In the genomic region with DNA sequence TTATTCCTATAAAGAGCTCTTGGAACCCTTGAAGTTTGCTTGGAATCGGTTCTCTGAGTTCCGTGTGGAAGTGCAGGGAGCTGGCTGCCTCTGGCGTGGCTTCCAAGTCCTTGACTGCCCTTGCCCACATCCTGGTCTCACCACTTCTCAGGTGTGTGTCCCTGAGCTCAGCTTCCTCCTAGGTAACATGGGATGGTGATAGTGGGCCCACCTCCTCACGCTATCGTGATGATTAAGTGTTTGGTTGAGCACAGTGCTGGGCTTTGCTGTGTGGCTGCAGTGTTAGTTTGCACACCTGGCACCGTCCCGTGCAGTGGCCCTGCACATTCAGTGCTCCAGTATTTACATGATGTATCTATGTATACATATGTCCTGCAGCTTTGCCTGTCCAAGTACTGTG, we compare ENCODE assay signal across 18 cellular contexts.
A peak's percentile ranks its signal among the peaks of the same experiment; 100 is the strongest.
DNase-seq lines count a peak whose midpoint lies in the region; ATAC-seq and TF ChIP-seq lines count a peak whose summit lies in the region.
"Had no signal": no experiment of that assay in that cellular context is flagged by ENCODE, and none has a peak within 500 bp of the region (broad histone marks: within the 10 kb centered on the region; RNA-seq: fewer than 3 reads in every experiment).

No MANE protein-coding gene starts in this region.

- intact Hi-C loops in right cardiac atrium (cut with DNase I): no loop called here
- intact Hi-C loops in Right ventricle myocardium superior (cut with DNase I): loop anchor here (2.0 kb wide), 1 partner anchor 32 kb away; no protein-coding TSS in a partner anchor

- no peak for ATAC-seq in right cardiac atrium
- no peak for ATAC-seq in Right ventricle myocardium superior (ENCODE audit: poor library complexity)
- no peak for ATAC-seq in GM18498 (IDR thresholded peaks at IDR 0.05; ENCODE audit: unreplicated experiment)
- ATAC-seq: gastrocnemius medialis, left ventricle myocardium superior had no signal

- H4K8ac ChIP-seq in trophoblast cell (ENCODE audit: low read depth, low read length): peak overlapping the region; percentile 79

- DNase-seq in right cardiac atrium (no peak), Right ventricle myocardium superior (no peak), epithelial cell of prostate (ENCODE audit: low read depth, low spot score) (no peak), trophoblast cell (no peak), 8988T (no peak), type B pancreatic cell (ENCODE audit: extremely low spot score, unreplicated experiment) (no peak)
- DNase-seq in central memory CD4-positive, alpha-beta T cell: no peak
- DNase-seq: activated CD4-positive, alpha-beta T cell treated with anti-CD3 and anti-CD28 coated beads, Interleukin-2, amount 50 U/mL, for 48 hours; activated naive CD4-positive, alpha-beta T cell treated with Interleukin-2 at 50 U/mL for 16 hours; CD4-positive, alpha-beta T cell; gastrocnemius medialis; left ventricle myocardium superior; NCI-H187 treated with DMSO at 0.1 percent for 48 hours; NCI-H526; SHP77 treated with DMSO at 0.1 percent for 48 hours; stimulated activated CD4-positive, alpha-beta T cell treated with anti-CD3 and anti-CD28 coated beads, Interleukin-2, amount 100 ng/mL, for 48 hours had no signal

- no peak overlapping the region for H3K9ac ChIP-seq in trophoblast cell (ENCODE audit: low read length)

- H3K4ac ChIP-seq in trophoblast cell (ENCODE audit: low read depth, low read length): peak overlapping the region; percentile 95

- H3K23ac ChIP-seq in trophoblast cell (ENCODE audit: low read length): no peak overlapping the region

- no peak overlapping the region for H3K4me3 ChIP-seq in right cardiac atrium (ENCODE audit: low read length)
- no peak overlapping the region for H3K4me3 ChIP-seq in trophoblast cell (ENCODE audit: low read depth, low read length)
- H3K4me3 ChIP-seq: gastrocnemius medialis had no signal

- H3K27me3 Mint-ChIP-seq in type B pancreatic cell: no peaks in the 10 kb centered on the region
- H3K27me3 Mint-ChIP-seq: CD4-positive, alpha-beta T cell had no signal

- no peaks in the 10 kb centered on the region for H3K9me3 ChIP-seq in right cardiac atrium (ENCODE audit: control insufficient read depth, low read length)
- H3K9me3 ChIP-seq in trophoblast cell (ENCODE audit: insufficient read depth, low read depth, low read length): no peaks in the 10 kb centered on the region
- H3K9me3 ChIP-seq: gastrocnemius medialis had no signal

- H3K27me3 ChIP-seq in right cardiac atrium (ENCODE audit: control insufficient read depth, insufficient read depth) (no peaks in the 10 kb centered on the region), trophoblast cell (ENCODE audit: insufficient read depth, low read length) (no peaks in the 10 kb centered on the region)
- H3K27me3 ChIP-seq: gastrocnemius medialis had no signal

- peak overlapping the region; percentile 73 for H3K14ac ChIP-seq in trophoblast cell (ENCODE audit: low read length)

- H2AFZ ChIP-seq in trophoblast cell (ENCODE audit: insufficient read depth, low read length, poor library complexity): no peak overlapping the region

- no peaks in the 10 kb centered on the region for H3K36me3 Mint-ChIP-seq in type B pancreatic cell
- H3K36me3 Mint-ChIP-seq: IgD-negative memory B cell had no signal

- H3K4me3 Mint-ChIP-seq in type B pancreatic cell: no peak overlapping the region
- H3K4me3 Mint-ChIP-seq: CD4-positive, alpha-beta T cell; IgD-negative memory B cell had no signal

- H2BK12ac ChIP-seq in trophoblast cell (ENCODE audit: low read length): no peak overlapping the region

- peaks cover 15% of the 10 kb centered on the region for H3K79me1 ChIP-seq in trophoblast cell (ENCODE audit: low read length)

- no peak for TF ChIP-seq CTCF in type B pancreatic cell (conservative IDR thresholded peaks at IDR 0.05)

- H4K12ac ChIP-seq in trophoblast cell (ENCODE audit: low read depth, low read length): peak overlapping the region; percentile 16

- H3K36me3 ChIP-seq in trophoblast cell (ENCODE audit: control insufficient read depth in 1 of 2, insufficient read depth in 2 of 2, low read length in 2 of 2): peaks cover 0 to 2% of the 10 kb centered on the region in 2 experiments
- H3K36me3 ChIP-seq: gastrocnemius medialis had no signal

- H3K4me1 ChIP-seq in right cardiac atrium (ENCODE audit: control insufficient read depth, insufficient read depth, low read length): peaks cover 34% of the 10 kb centered on the region
- peaks cover 31 to 50% of the 10 kb centered on the region in 2 experiments for H3K4me1 ChIP-seq in trophoblast cell (ENCODE audit: control insufficient read depth in 1 of 2, insufficient read depth in 2 of 2, low read length in 2 of 2)

- no peak overlapping the region for H3K27ac Mint-ChIP-seq in type B pancreatic cell
- H3K27ac Mint-ChIP-seq: CD4-positive, alpha-beta T cell had no signal

- H3K27ac ChIP-seq in right cardiac atrium (ENCODE audit: low read length) (peak overlapping the region; percentile 52), epithelial cell of prostate (peak overlapping the region; percentile 50), trophoblast cell (ENCODE audit: low read depth, low read length) (peak overlapping the region; percentile 32)

- peak overlapping the region; percentile 11 for H2BK120ac ChIP-seq in trophoblast cell (ENCODE audit: insufficient read depth, low read length, poor library complexity)

- H3K9me3 Mint-ChIP-seq in type B pancreatic cell: peaks cover 4% of the 10 kb centered on the region
- H3K9me3 Mint-ChIP-seq: CD4-positive, alpha-beta T cell had no signal

- H3K18ac ChIP-seq in trophoblast cell (ENCODE audit: low read length): peak overlapping the region; percentile 86

- peak overlapping the region; percentile 30 for H4K91ac ChIP-seq in trophoblast cell (ENCODE audit: low read depth, low read length)

- peak overlapping the region; percentile 76 for H2AK5ac ChIP-seq in trophoblast cell (ENCODE audit: low read length)

- 28% methylated on average over 7 of the region's 7 CpGs for WGBS in right cardiac atrium
- WGBS in trophoblast cell (ENCODE audit: extremely low coverage, insufficient coverage, insufficient read length): no CpG with 5 or more reads among the region's 7 CpGs

- no peaks in the 10 kb centered on the region for H3K4me1 Mint-ChIP-seq in type B pancreatic cell (ENCODE audit: unreplicated experiment)

- no peak overlapping the region for H2BK5ac ChIP-seq in trophoblast cell (ENCODE audit: low read depth, low read length, poor library complexity)

- H3K79me2 ChIP-seq in trophoblast cell (ENCODE audit: control insufficient read depth, insufficient read depth, low read length, poor library complexity): peaks cover 17% of the 10 kb centered on the region

- H3K4me2 ChIP-seq in trophoblast cell (ENCODE audit: low read length): no peak overlapping the region
